Comparison of ENCODE assay signal across 7 cellular contexts in genomic region chr11:108222686-108223448, GRCh38.
DNase-seq lines count a peak whose midpoint lies in the region; ATAC-seq and TF ChIP-seq lines count a peak whose summit lies in the region.

A gene with protein sequence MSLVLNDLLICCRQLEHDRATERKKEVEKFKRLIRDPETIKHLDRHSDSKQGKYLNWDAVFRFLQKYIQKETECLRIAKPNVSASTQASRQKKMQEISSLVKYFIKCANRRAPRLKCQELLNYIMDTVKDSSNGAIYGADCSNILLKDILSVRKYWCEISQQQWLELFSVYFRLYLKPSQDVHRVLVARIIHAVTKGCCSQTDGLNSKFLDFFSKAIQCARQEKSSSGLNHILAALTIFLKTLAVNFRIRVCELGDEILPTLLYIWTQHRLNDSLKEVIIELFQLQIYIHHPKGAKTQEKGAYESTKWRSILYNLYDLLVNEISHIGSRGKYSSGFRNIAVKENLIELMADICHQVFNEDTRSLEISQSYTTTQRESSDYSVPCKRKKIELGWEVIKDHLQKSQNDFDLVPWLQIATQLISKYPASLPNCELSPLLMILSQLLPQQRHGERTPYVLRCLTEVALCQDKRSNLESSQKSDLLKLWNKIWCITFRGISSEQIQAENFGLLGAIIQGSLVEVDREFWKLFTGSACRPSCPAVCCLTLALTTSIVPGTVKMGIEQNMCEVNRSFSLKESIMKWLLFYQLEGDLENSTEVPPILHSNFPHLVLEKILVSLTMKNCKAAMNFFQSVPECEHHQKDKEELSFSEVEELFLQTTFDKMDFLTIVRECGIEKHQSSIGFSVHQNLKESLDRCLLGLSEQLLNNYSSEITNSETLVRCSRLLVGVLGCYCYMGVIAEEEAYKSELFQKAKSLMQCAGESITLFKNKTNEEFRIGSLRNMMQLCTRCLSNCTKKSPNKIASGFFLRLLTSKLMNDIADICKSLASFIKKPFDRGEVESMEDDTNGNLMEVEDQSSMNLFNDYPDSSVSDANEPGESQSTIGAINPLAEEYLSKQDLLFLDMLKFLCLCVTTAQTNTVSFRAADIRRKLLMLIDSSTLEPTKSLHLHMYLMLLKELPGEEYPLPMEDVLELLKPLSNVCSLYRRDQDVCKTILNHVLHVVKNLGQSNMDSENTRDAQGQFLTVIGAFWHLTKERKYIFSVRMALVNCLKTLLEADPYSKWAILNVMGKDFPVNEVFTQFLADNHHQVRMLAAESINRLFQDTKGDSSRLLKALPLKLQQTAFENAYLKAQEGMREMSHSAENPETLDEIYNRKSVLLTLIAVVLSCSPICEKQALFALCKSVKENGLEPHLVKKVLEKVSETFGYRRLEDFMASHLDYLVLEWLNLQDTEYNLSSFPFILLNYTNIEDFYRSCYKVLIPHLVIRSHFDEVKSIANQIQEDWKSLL (N-terminal part only) (plus strand): TSS chr11:108223067. CDS start chr11:108227625, 4,558 bp downstream.

- DNase-seq in NCI-H1930 (lab: John Stamatoyannopoulos, UW): peak; percentile 98 to 99
- DNase-seq in T-helper 22 cell (ENCODE audit: low read depth): peak; percentile 99
- DNase-seq in astrocyte of the hippocampus (ENCODE audit: low read depth, low spot score): peak; percentile 100
- DNase-seq in hippocampal formation (lab: John Stamatoyannopoulos, UW): peak; percentile 99 to 100
- peak; percentile 96 for DNase-seq in retinal pigment epithelial cell (ENCODE audit: low read depth)

- ATAC-seq in GM18505 (IDR thresholded peaks at IDR 0.05; ENCODE audit: unreplicated experiment) (peak; percentile 80), HG02973 (IDR thresholded peaks at IDR 0.05; ENCODE audit: unreplicated experiment) (peak; percentile 77)

- peak within 1 kb of the TSS; percentile 96 for H3K4me3 ChIP-seq in retinal pigment epithelial cell (ENCODE audit: low read length)

- peak; percentile 76 for TF ChIP-seq POLR2A in GM18505 (IDR thresholded peaks at IDR 0.05; ENCODE audit: borderline replicate concordance, extremely low read depth, insufficient read depth, insufficient read length)

- TF ChIP-seq CTCF in retinal pigment epithelial cell (conservative IDR thresholded peaks at IDR 0.05; ENCODE audit: low read depth, low read length): peak; percentile 84

Comparison
In these comparisons a context has a peak if more than half of its experiments do, and no peak if none do; other contexts are left out.
1. Peak in every context shown above with its lines: DNase-seq, ATAC-seq and H3K4me3 ChIP-seq.